Comparison of ENCODE assay signal across 9 cellular contexts in genomic region chr14:68786491-68787234, GRCh38. TPM values are rescaled to one million over a fixed set of nuclear protein-coding genes. Genes with fewer than 3 reads are reported as not detected.
DNase-seq lines count a peak whose midpoint lies in the region; ATAC-seq, FAIRE-seq and TF ChIP-seq lines count a peak whose summit lies in the region.
"Had no signal": no experiment of that assay in that cellular context is flagged by ENCODE, and none has a peak within 500 bp of the region (broad histone marks: within the 10 kb centered on the region; RNA-seq: fewer than 3 reads in every experiment).

No MANE protein-coding gene starts in this region.

- no peak overlapping the region for H3K4me3 ChIP-seq in fibroblast of mammary gland (ENCODE audit: control insufficient read depth, low read depth, low read length)
- peak overlapping the region in 1 of 4 donors; percentile 85 for H3K4me3 ChIP-seq in pancreas

- peak overlapping the region; percentile 85 for H3K4me3 Mint-ChIP-seq in T-helper 17 cell

- peaks cover 24% of the 10 kb centered on the region for H3K36me3 Mint-ChIP-seq in T-helper 17 cell (ENCODE audit: low read depth)

- H3K27me3 ChIP-seq in pancreas: no peaks in the 10 kb centered on the region

- WGBS in pancreas, 2 donors: 48 to 65% methylated on average over 7 of the region's 7 CpGs

- H3K4me1 ChIP-seq in pancreas: peaks cover 37 to 47% (median 43%) of the 10 kb centered on the region in 3 donors

- H3K4me1 Mint-ChIP-seq in T-helper 17 cell: peaks cover 60% of the 10 kb centered on the region

- H3K27ac Mint-ChIP-seq in T-helper 17 cell: peak overlapping the region; percentile 99

- intact Hi-C loops in pancreas (cut with DNase I): loop anchor here in 2 of 3 donors (5.0 to 10.0 kb wide), 3 partner anchors 262 to 542 kb away; no protein-coding TSS in a partner anchor

- H3K36me3 ChIP-seq in pancreas: peaks cover 0 to 25% (median 22%) of the 10 kb centered on the region in 3 donors

- H3K9me3 ChIP-seq in T-helper 17 cell (ENCODE audit: control insufficient read depth, low read length, poor library complexity, severe bottlenecking) (no peaks in the 10 kb centered on the region), pancreas (no peaks in the 10 kb centered on the region)

- H3K27me3 Mint-ChIP-seq in T-helper 17 cell: no peaks in the 10 kb centered on the region

- TF ChIP-seq CTCF in fibroblast of mammary gland (conservative IDR thresholded peaks at IDR 0.05; ENCODE audit: control insufficient read depth, insufficient read depth, low read depth, low read length) (no peak), pancreas (IDR thresholded peaks at IDR 0.05) (no peak)

- FAIRE-seq in G401.6 (lab: Jason Lieb, UNC) (peak; percentile 96), pancreas (lab: Jason Lieb, UNC) (no peak)

- DNase-seq in T-helper 17 cell (no peak), fibroblast of mammary gland (ENCODE audit: low read depth) (peak; percentile 91), pancreas (peak in 2 of 6 donors; percentile 56 to 60), NCI-H187 treated with DMSO at 0.1 percent for 48 hours (lab: John Stamatoyannopoulos, UW) (no peak)

- H3K27ac ChIP-seq in pancreas: peak overlapping the region; percentile 47 to 100 (median 97)

- no peak for ATAC-seq in T-helper 17 cell
- peak in 2 of 4 donors; percentile 1 for ATAC-seq in pancreas
- ATAC-seq in HG03025 (IDR thresholded peaks at IDR 0.05; ENCODE audit: low FRiP score, unreplicated experiment): no peak
- ATAC-seq in GM18520 (IDR thresholded peaks at IDR 0.05; ENCODE audit: unreplicated experiment): no peak
- ATAC-seq in HG03039 (IDR thresholded peaks at IDR 0.05; ENCODE audit: unreplicated experiment): no peak
- ATAC-seq: left colon had no signal

RNA-seq across cellular contexts. Expression of gene ZFP36L1, which starts 6.2 kb away (rescaled TPM):
- 100 to 1,000 TPM; 217 to 257 TPM for total RNA-seq in T-helper 17 cell
- 100 to 1,000 TPM; 121 to 310 (median 212) TPM for total RNA-seq in pancreas
- 100 to 1,000 TPM in 1 of 2 donors, 10 to 100 TPM in 1; 63.7 to 150 TPM for polyA plus RNA-seq in pancreas
